ENCODE assay signal across 27 cellular contexts in the genomic region with DNA sequence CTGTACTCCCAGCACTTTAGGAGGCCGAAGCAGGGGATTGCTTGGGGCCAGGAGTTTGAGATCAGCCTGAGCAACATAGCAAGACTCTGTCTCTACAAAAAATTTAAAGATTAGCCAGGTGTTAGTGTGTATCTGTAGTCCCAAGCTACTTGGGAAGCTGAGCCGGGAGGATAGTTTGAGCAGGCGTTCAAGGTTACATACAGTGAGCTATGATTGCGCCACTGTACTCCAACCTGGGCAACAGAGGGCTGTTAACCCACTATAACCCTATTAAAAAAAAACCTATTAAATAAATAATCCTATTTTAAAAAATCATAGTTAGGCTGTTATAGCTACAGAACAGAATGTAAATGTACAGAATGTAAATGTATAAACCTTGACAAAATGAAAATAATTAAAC. TPM values are rescaled to one million over a fixed set of nuclear protein-coding genes. Genes with fewer than 3 reads are reported as not detected.
DNase-seq lines count a peak whose midpoint lies in the region; ATAC-seq, FAIRE-seq and TF ChIP-seq lines count a peak whose summit lies in the region.
"Had no signal": no experiment of that assay in that cellular context is flagged by ENCODE, and none has a peak within 500 bp of the region (broad histone marks: within the 10 kb centered on the region; RNA-seq: fewer than 3 reads in every experiment).

No MANE protein-coding gene starts in this region.

- peak; percentile 51 for DNase-seq in HepG2 (ENCODE audit: low spot score)
- DNase-seq in right lobe of liver, result no peak
- no peak for DNase-seq in OCI-LY7 (ENCODE audit: low spot score)
- no peak for DNase-seq in SW480 (ENCODE audit: low spot score)
- DNase-seq: AML-193; Calu3; DMS153; Karpas-422; MV-4-11; NCI-H1105; NCI-H1436 treated with DMSO at 0.1 percent for 48 hours; NCI-H187 treated with DMSO at 0.1 percent for 48 hours; NCI-H748 treated with DMSO at 0.1 percent for 48 hours; NK-92 treated with Interleukin-12 subunit alpha and Interleukin-12 subunit beta, amount 100 ng/mL, for 24 hours; PC-9; SHP77 had no signal

- H3K27me3 Mint-ChIP-seq in nephron (ENCODE audit: low read depth), result no peaks in the 10 kb centered on the region

- H3K27ac ChIP-seq in HepG2 (ENCODE audit: extremely low read length, insufficient read depth, low read length) (peak overlapping the region; percentile 44), right lobe of liver (no peak overlapping the region), OCI-LY7 (ENCODE audit: low read depth, low read length, poor library complexity, severe bottlenecking) (no peak overlapping the region)
- H3K27ac ChIP-seq: A549; BLaER1 treated with 17β-estradiol and CSF1 and Interleukin-3, amounts not matched to agents 10 nM and 100 nM; PC-9; RWPE1 had no signal

- H3K9ac ChIP-seq in HepG2 (ENCODE audit: insufficient read depth, low read depth, low read length), result no peak overlapping the region

- no peaks in the 10 kb centered on the region for H3K9me2 ChIP-seq in OCI-LY7 (ENCODE audit: insufficient read depth, low read length)

- TF ChIP-seq RAD21 in HepG2 (CRISPR knock-in tag; IDR thresholded peaks at IDR 0.05), result no peak

- peaks cover 27% of the 10 kb centered on the region for H3K4me1 ChIP-seq in HepG2 (ENCODE audit: insufficient read depth, low read length)
- H3K4me1 ChIP-seq in right lobe of liver, result peaks cover 0 to 18% (median 3%) of the 10 kb centered on the region in 4 donors
- peaks cover 23% of the 10 kb centered on the region for H3K4me1 ChIP-seq in OCI-LY7 (ENCODE audit: insufficient read depth, low read length, poor library complexity, severe bottlenecking)

- H3K4me2 ChIP-seq in HepG2 (ENCODE audit: low read depth, low read length), result peak overlapping the region; percentile 62
- no peak overlapping the region for H3K4me2 ChIP-seq in OCI-LY7 (ENCODE audit: low read length)

- peaks cover 23% of the 10 kb centered on the region for H3K36me3 Mint-ChIP-seq in nephron (ENCODE audit: low read depth)

- WGBS in HepG2 (ENCODE audit: low lambda C conversion rate), result 19% methylated on average over 4 of the region's 4 CpGs
- 48% methylated on average over 4 of the region's 4 CpGs for WGBS in right lobe of liver (ENCODE audit: insufficient coverage, low coverage, low lambda C conversion rate, missing lambda C conversion rate)

- POLR2A ChIA-PET in HepG2 (lab: Yijun Ruan, JAX), result no interaction called here
- POLR2A ChIA-PET in OCI-LY7 (lab: Charles Lee), result interaction anchor here (0.7 to 0.8 kb wide), 2 partner anchors 971 to 1369 kb away, joined by 3 read pairs; no protein-coding TSS in a partner anchor

- H4K20me1 ChIP-seq in HepG2 (ENCODE audit: insufficient read depth, low read length) (no peaks in the 10 kb centered on the region), OCI-LY7 (ENCODE audit: insufficient read depth, low read length) (0 out of 2 replicates have a peak, but pooled peaks cover 4% of the 10 kb centered on the region)

- H3K4me3 ChIP-seq in HepG2 (replicated peaks in 1 of 3; ENCODE audit: insufficient read depth in 1 of 3, low read depth in 2 of 3, low read length in 3 of 3) (peak overlapping the region in 1 of 3 experiments; percentile 16; a peak in 1 of 6 replicates), right lobe of liver (no peak overlapping the region), OCI-LY7 (ENCODE audit: low read depth, low read length, poor library complexity, severe bottlenecking) (no peak overlapping the region)
- H3K4me3 ChIP-seq: A549, PC-9 had no signal

- peak; percentile 90 for FAIRE-seq in HepG2 (lab: Jason Lieb, UNC)
- FAIRE-seq: A549, GM19239, H54 had no signal

- BruUV-seq in HepG2 (replicated peaks; lab: Mats Ljungman, UMichigan) (TSS peak; percentile 36), OCI-LY7 (replicated peaks; lab: Mats Ljungman, UMichigan) (TSS peak; percentile 43)

- ATAC-seq in HepG2 (peak; percentile 62), right lobe of liver (no peak), GM19455 (IDR thresholded peaks at IDR 0.05; ENCODE audit: unreplicated experiment) (no peak), HG02610 (IDR thresholded peaks at IDR 0.05; ENCODE audit: unreplicated experiment) (no peak)
- ATAC-seq: A549 had no signal

- in situ Hi-C loops in HepG2 (cut with HindIII; ENCODE audit: extremely low pct_ligation_motif_present, low pct_unique_long_range_greater_than_20kb), result no loop called here

- intact Hi-C loops in HepG2 (cut with micrococcal nuclease; ENCODE audit: unreplicated experiment), result loop anchor here (5.0 to 10.0 kb wide), 2 partner anchors 58 to 321 kb away; no protein-coding TSS in a partner anchor
- intact Hi-C loops in right lobe of liver (cut with DNase I), result no loop called here
- intact Hi-C loops in OCI-LY7 (cut with micrococcal nuclease; ENCODE audit: unreplicated experiment), result loop anchor here (5.0 kb wide), 4 partner anchors 336 to 544 kb away; a partner anchor contains a TSS

- H2AFZ ChIP-seq in HepG2 (ENCODE audit: low read length), result no peak overlapping the region
- H2AFZ ChIP-seq in OCI-LY7 (ENCODE audit: low read length), result no peak overlapping the region
- H2AFZ ChIP-seq: PC-9 had no signal

- peaks cover 25% of the 10 kb centered on the region for H3K79me2 ChIP-seq in HepG2 (ENCODE audit: insufficient read depth, low read length)
- H3K79me2 ChIP-seq in OCI-LY7 (ENCODE audit: insufficient read depth, low read depth, low read length), result peaks cover 43% of the 10 kb centered on the region

- no peaks in the 10 kb centered on the region for H3K9me3 Mint-ChIP-seq in nephron

- TF ChIP-seq POLR2A in HepG2 (IDR thresholded peaks at IDR 0.05; ENCODE audit: insufficient read depth in 1 of 2, low read depth in 2 of 2, low read length in 2 of 2) (no peak), right lobe of liver (IDR thresholded peaks at IDR 0.05) (no peak)

- TF ChIP-seq EP300 in HepG2 (IDR thresholded peaks at IDR 0.05; ENCODE audit: low read depth in 2 of 2, low read length in 2 of 2), result no peak
- TF ChIP-seq EP300 in HepG2 (CRISPR knock-in tag; IDR thresholded peaks at IDR 0.05; ENCODE audit: borderline replicate concordance), result no peak

- CTCF ChIA-PET in HepG2 (lab: Yijun Ruan, JAX; ENCODE audit: low intra/inter-chr PET ratio, low total read pairs) (no interaction called here), OCI-LY7 (lab: Charles Lee; ENCODE audit: unreplicated experiment) (no interaction called here)

- H3K4me1 Mint-ChIP-seq in nephron, result peaks cover 18% of the 10 kb centered on the region

- H3K27ac Mint-ChIP-seq in nephron, result no peak overlapping the region

- no peaks in the 10 kb centered on the region for H3K27me3 ChIP-seq in HepG2 (ENCODE audit: control insufficient read depth in 1 of 2, insufficient read depth in 2 of 2, low read length in 2 of 2)
- no peaks in the 10 kb centered on the region for H3K27me3 ChIP-seq in right lobe of liver
- H3K27me3 ChIP-seq: BLaER1 treated with 17β-estradiol and CSF1 and Interleukin-3, amounts not matched to agents 10 nM and 100 nM had no signal

- peak overlapping the region; percentile 65 to 77 (median 72) for H3K4me3 Mint-ChIP-seq in nephron

- H3K36me3 ChIP-seq in HepG2 (replicated peaks in 1 of 2; ENCODE audit: control insufficient read depth in 1 of 2, insufficient read depth in 2 of 2, low read length in 2 of 2) (peaks cover 0 to 13% of the 10 kb centered on the region in 2 experiments; a peak in 3 of 5 replicates), right lobe of liver (no peaks in the 10 kb centered on the region), OCI-LY7 (ENCODE audit: insufficient read depth, low read length) (peaks cover 35% of the 10 kb centered on the region)

- H3K9me3 ChIP-seq in HepG2 (ENCODE audit: low read length) (no peaks in the 10 kb centered on the region), right lobe of liver (no peaks in the 10 kb centered on the region), OCI-LY7 (ENCODE audit: low read length) (no peaks in the 10 kb centered on the region)
- H3K9me3 ChIP-seq: A549; BLaER1 treated with 17β-estradiol and CSF1 and Interleukin-3, amounts not matched to agents 10 nM and 100 nM had no signal

- no peak for TF ChIP-seq CTCF in HepG2 (CRISPR knock-in tag; IDR thresholded peaks at IDR 0.05)
- no peak for TF ChIP-seq CTCF in right lobe of liver (IDR thresholded peaks at IDR 0.05)
- TF ChIP-seq CTCF in OCI-LY7 (conservative IDR thresholded peaks at IDR 0.05; ENCODE audit: low read length), result no peak
- TF ChIP-seq CTCF in nephron (IDR thresholded peaks at IDR 0.05; ENCODE audit: unreplicated experiment in 3 of 3), result no peak

RNA-seq across cellular contexts. Expression of a gene that starts 2.2 kb away (rescaled TPM):
- total RNA-seq in HepG2 (2016; rRNA removed; fragmentation: Illumina TruSeq; extraction: Trizol) (41.4 and 58.3 TPM in 2 replicates), right lobe of liver (1 to 10 TPM; 1.2 to 5.1 (median 2.4) TPM), OCI-LY7 (2022) (48.5 and 53.0 TPM in 2 replicates)
- total RNA-seq in HepG2 (2016; cell fraction: cytosol; rRNA removed; fragmentation: Illumina TruSeq; extraction: Trizol; ENCODE audit: low read depth), result 7.4 and 7.8 TPM in 2 replicates
- total RNA-seq in HepG2 (2016; cell fraction: insoluble cytoplasmic fraction; rRNA removed; fragmentation: Illumina TruSeq; extraction: Trizol), result 40.8 and 61.3 TPM in 2 replicates
- total RNA-seq in HepG2 (2016; cell fraction: membrane; rRNA removed; fragmentation: Illumina TruSeq; extraction: Trizol), result 19.3 and 20.0 TPM in 2 replicates
- total RNA-seq in HepG2 (2016; cell fraction: nucleus; rRNA removed; fragmentation: Illumina TruSeq; extraction: Trizol), result 14.1 and 15.8 TPM in 2 replicates
- 5.8 and 11.2 TPM in 2 replicates for polyA plus RNA-seq in HepG2 (2011; rRNA removed)
- 8.6 and 12.2 TPM in 2 replicates for polyA plus RNA-seq in HepG2 (2011; cell fraction: cytosol; rRNA removed)
- 2.3 and 2.5 TPM in 2 replicates for polyA plus RNA-seq in HepG2 (2011; cell fraction: nucleus; rRNA removed)
- polyA plus RNA-seq in HepG2 (2012), result 7.5 and 12.7 TPM in 2 replicates
- 7.4 and 7.6 TPM in 2 replicates for polyA plus RNA-seq in HepG2 (2016; cell fraction: cytosol; fragmentation: Illumina TruSeq; extraction: Trizol; ENCODE audit: low read depth)
- polyA plus RNA-seq in HepG2 (2016; cell fraction: insoluble cytoplasmic fraction; fragmentation: Illumina TruSeq; extraction: Trizol; ENCODE audit: low read depth), result 70.0 and 79.3 TPM in 2 replicates
- 16.0 and 16.2 TPM in 2 replicates for polyA plus RNA-seq in HepG2 (2016; cell fraction: membrane; fragmentation: Illumina TruSeq; extraction: Trizol; ENCODE audit: low read depth)
- 29.4 and 31.6 TPM in 2 replicates for polyA plus RNA-seq in HepG2 (2016; cell fraction: nucleus; fragmentation: Illumina TruSeq; extraction: Trizol; ENCODE audit: insufficient read depth, low read depth)
- polyA minus RNA-seq in HepG2 (2011; rRNA and poly(A)+ RNA removed; ENCODE audit: low replicate concordance), result 2.9 and 4.2 TPM in 2 replicates
- polyA minus RNA-seq in HepG2 (2011; cell fraction: cytosol; rRNA and poly(A)+ RNA removed), result 3.0 and 4.8 TPM in 2 replicates
- 2.1 and 4.4 TPM in 2 replicates for polyA minus RNA-seq in HepG2 (2011; cell fraction: nucleus; rRNA and poly(A)+ RNA removed)
- 25.2 and 31.7 TPM in 2 replicates for total RNA-seq in OCI-LY7 (2014; rRNA removed; shearing (Covaris generic))

RNA-seq across cellular contexts. Expression of a gene that starts 22.0 kb away (rescaled TPM):
- 0.88 and 1.2 TPM in 2 replicates for total RNA-seq in HepG2 (2016; rRNA removed; fragmentation: Illumina TruSeq; extraction: Trizol)
- total RNA-seq in HepG2 (2016; cell fraction: cytosol; rRNA removed; fragmentation: Illumina TruSeq; extraction: Trizol; ENCODE audit: low read depth), result 0.62 and 1.0 TPM in 2 replicates
- 1.5 and 1.9 TPM in 2 replicates for total RNA-seq in HepG2 (2016; cell fraction: insoluble cytoplasmic fraction; rRNA removed; fragmentation: Illumina TruSeq; extraction: Trizol)
- 0.65 and 1.1 TPM in 2 replicates for total RNA-seq in HepG2 (2016; cell fraction: membrane; rRNA removed; fragmentation: Illumina TruSeq; extraction: Trizol)
- total RNA-seq in HepG2 (2016; cell fraction: nucleus; rRNA removed; fragmentation: Illumina TruSeq; extraction: Trizol), result 0.85 and 1.5 TPM in 2 replicates
- polyA plus RNA-seq in HepG2 (2011; rRNA removed), result 0.46 and 0.57 TPM in 2 replicates
- polyA plus RNA-seq in HepG2 (2011; cell fraction: cytosol; rRNA removed), result 0.27 and 0.59 TPM in 2 replicates
- 0.21 and 0.39 TPM in 2 replicates for polyA plus RNA-seq in HepG2 (2011; cell fraction: nucleus; rRNA removed)
- polyA plus RNA-seq in HepG2 (2012), result not detected in 2 replicates
- polyA plus RNA-seq in HepG2 (2016; cell fraction: cytosol; fragmentation: Illumina TruSeq; extraction: Trizol; ENCODE audit: low read depth), result 0.73 and 1.00 TPM in 2 replicates
- polyA plus RNA-seq in HepG2 (2016; cell fraction: insoluble cytoplasmic fraction; fragmentation: Illumina TruSeq; extraction: Trizol; ENCODE audit: low read depth), result 1.3 and 1.7 TPM in 2 replicates
- 0.56 and 0.84 TPM in 2 replicates for polyA plus RNA-seq in HepG2 (2016; cell fraction: membrane; fragmentation: Illumina TruSeq; extraction: Trizol; ENCODE audit: low read depth)
- polyA plus RNA-seq in HepG2 (2016; cell fraction: nucleus; fragmentation: Illumina TruSeq; extraction: Trizol; ENCODE audit: insufficient read depth, low read depth), result 1.9 and 2.4 TPM in 2 replicates
- polyA minus RNA-seq in HepG2 (2011; rRNA and poly(A)+ RNA removed; ENCODE audit: low replicate concordance), result 1.4 TPM in 1 of 2 replicates, not detected in the other
- not detected in 2 replicates for polyA minus RNA-seq in HepG2 (2011; cell fraction: cytosol; rRNA and poly(A)+ RNA removed)
- 0.90 TPM in 1 of 2 replicates, not detected in the other for polyA minus RNA-seq in HepG2 (2011; cell fraction: nucleus; rRNA and poly(A)+ RNA removed)
- total RNA-seq in right lobe of liver, result 1 to 10 TPM in 3 of 6 experiments, under 1 TPM in 2, not detected in 1; 0.37 to 3.0 (median 1.7) TPM
- not detected in 2 replicates for total RNA-seq in OCI-LY7 (2014; rRNA removed; shearing (Covaris generic))
- total RNA-seq in OCI-LY7 (2022), result not detected in 2 replicates
- total RNA-seq: Calu3, HT-29, M059J, PC-9, SK-MEL-5 had no signal
- polyA plus RNA-seq: A549 had no signal

Comparison
In these comparisons a context has a peak if more than half of its experiments do, and no peak if none do; other contexts are left out.
1. intact Hi-C loops: an anchor here in HepG2 (5.0 to 10.0 kb wide) and OCI-LY7 (5.0 kb wide); none called in right lobe of liver.